ENCODE assay signal across 9 cellular contexts in the genomic region with DNA sequence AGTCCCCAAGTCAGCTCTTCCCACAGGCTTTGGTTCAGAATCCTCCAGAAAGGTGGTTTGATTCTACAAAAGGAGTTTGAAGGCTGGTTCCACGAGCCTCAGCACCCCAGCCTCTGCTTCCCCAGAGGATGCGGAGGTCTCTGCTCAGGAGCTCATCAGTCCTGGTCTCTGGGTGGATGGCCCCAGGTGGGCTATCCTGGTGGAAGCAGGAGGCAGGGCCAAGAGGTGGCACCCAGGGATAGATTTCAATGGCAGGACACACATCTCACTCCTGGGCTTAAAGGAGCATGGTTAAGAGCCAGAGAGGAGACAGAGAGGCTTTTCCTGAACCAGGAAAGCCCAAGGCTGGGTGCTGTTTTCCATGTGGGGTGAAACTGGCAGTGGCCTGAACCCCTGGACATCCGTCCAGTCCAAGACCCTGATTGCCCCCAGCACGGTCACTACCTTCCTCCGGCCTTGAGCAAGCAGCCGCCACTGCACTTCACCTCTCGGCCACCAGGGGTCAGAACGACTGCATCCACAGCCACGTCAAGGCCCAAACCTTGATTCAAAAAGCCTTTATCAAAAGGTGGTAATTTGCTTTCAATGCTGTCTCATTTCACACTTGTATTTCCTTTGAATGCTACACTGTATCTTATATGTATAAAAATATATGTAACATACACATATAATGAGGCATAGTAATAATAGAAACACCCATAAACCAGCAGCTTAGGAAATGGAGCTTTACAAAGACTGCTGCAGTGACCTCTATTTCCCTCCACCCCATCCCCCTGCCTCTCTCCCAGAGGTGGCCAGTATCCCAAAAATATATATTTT. TPM values are rescaled to one million over a fixed set of nuclear protein-coding genes. Genes with fewer than 3 reads are reported as not detected.
DNase-seq lines count a peak whose midpoint lies in the region; ATAC-seq and TF ChIP-seq lines count a peak whose summit lies in the region.
"Had no signal": no experiment of that assay in that cellular context is flagged by ENCODE, and none has a peak within 500 bp of the region (broad histone marks: within the 10 kb centered on the region; RNA-seq: fewer than 3 reads in every experiment).

No MANE protein-coding gene starts in this region.

- no peaks in the 10 kb centered on the region for H3K36me3 Mint-ChIP-seq in neural progenitor cell

- peak; percentile 67 for ATAC-seq in HG03139 (IDR thresholded peaks at IDR 0.05; ENCODE audit: unreplicated experiment)
- ATAC-seq in GM18498 (IDR thresholded peaks at IDR 0.05; ENCODE audit: unreplicated experiment), result no peak

- H3K9me3 Mint-ChIP-seq in neural progenitor cell, result no peaks in the 10 kb centered on the region

- H3K4me2 ChIP-seq in neural progenitor cell, result no peak overlapping the region

- H2AFZ ChIP-seq in neural progenitor cell (replicated peaks), result no peak overlapping the region

- H3K4me3 ChIP-seq in Peyer's patch, result no peak overlapping the region
- no peak overlapping the region for H3K4me3 ChIP-seq in neural progenitor cell
- H3K4me3 ChIP-seq: SK-N-MC had no signal

- no peak for TF ChIP-seq POLR2A in Peyer's patch (IDR thresholded peaks at IDR 0.05)

- H3K4me1 ChIP-seq in Peyer's patch (no peaks in the 10 kb centered on the region), neural progenitor cell (no peaks in the 10 kb centered on the region)

- peak; percentile 93 to 99 (median 98) for TF ChIP-seq CTCF in Peyer's patch (IDR thresholded peaks at IDR 0.05)
- TF ChIP-seq CTCF in neural progenitor cell (IDR thresholded peaks at IDR 0.05), result peak; percentile 93

- H3K4me3 Mint-ChIP-seq in neural progenitor cell, result no peak overlapping the region

- DNase-seq in CMK (ENCODE audit: low read depth), result peak; percentile 49
- peak; percentile 86 to 93 (median 86) for DNase-seq in Peyer's patch
- peak; percentile 71 to 80 for DNase-seq in activated T-helper 1 cell treated with anti-CD3 and anti-CD28 coated beads, Interleukin-2, amount 50 U/mL, for 16 hours (ENCODE audit: low read depth in 1 of 2, low spot score in 1 of 2)
- DNase-seq in fibroblast of peridontal ligament (ENCODE audit: extremely low read depth), result peak; percentile 68
- peak; percentile 75 for DNase-seq in neural progenitor cell (ENCODE audit: low spot score)
- DNase-seq in stromal cell of bone marrow (ENCODE audit: low read depth), result peak; percentile 21

- H4K20me1 ChIP-seq in neural progenitor cell (ENCODE audit: low read depth), result peaks cover 29% of the 10 kb centered on the region

- H3K27ac Mint-ChIP-seq in neural progenitor cell, result no peak overlapping the region

- H3K9ac ChIP-seq in neural progenitor cell, result no peak overlapping the region

- H3K36me3 ChIP-seq in Peyer's patch, result peaks cover 0 to 3% (median 0%) of the 10 kb centered on the region in 3 donors
- H3K36me3 ChIP-seq in neural progenitor cell, result no peaks in the 10 kb centered on the region

- no peaks in the 10 kb centered on the region for H3K9me3 ChIP-seq in Peyer's patch
- no peaks in the 10 kb centered on the region for H3K9me3 ChIP-seq in neural progenitor cell (ENCODE audit: low read depth)

- H3K27me3 ChIP-seq in Peyer's patch, result no peaks in the 10 kb centered on the region
- H3K27me3 ChIP-seq in neural progenitor cell, result no peaks in the 10 kb centered on the region

- no peaks in the 10 kb centered on the region for H3F3A ChIP-seq in neural progenitor cell (ENCODE audit: low read depth)

- no peak overlapping the region for H3K27ac ChIP-seq in Peyer's patch
- H3K27ac ChIP-seq in neural progenitor cell, result no peak overlapping the region
- H3K27ac ChIP-seq: SK-N-MC had no signal

- no peaks in the 10 kb centered on the region for H3K27me3 Mint-ChIP-seq in neural progenitor cell (ENCODE audit: insufficient read depth, low read depth)

- no peaks in the 10 kb centered on the region for H3K79me2 ChIP-seq in neural progenitor cell (ENCODE audit: low read depth)

- H3K4me1 Mint-ChIP-seq in neural progenitor cell, result no peaks in the 10 kb centered on the region

RNA-seq across cellular contexts. Expression of a gene that starts 19.3 kb away (rescaled TPM):
- 1 to 10 TPM in 1 of 4 donors, under 1 TPM in 1, not detected in 2; 0.67 to 1.7 TPM for total RNA-seq in Peyer's patch
- total RNA-seq in neural progenitor cell (ENCODE audit: low replicate concordance), result 1.7 and 1.9 TPM in 2 replicates

RNA-seq across cellular contexts. Expression of a gene that starts 32.6 kb away (rescaled TPM):
- total RNA-seq in Peyer's patch (10 to 100 TPM in 3 of 4 donors, 1 to 10 TPM in 1; 5.1 to 41.3 (median 14.0) TPM), neural progenitor cell (ENCODE audit: low replicate concordance) (95.6 and 123 TPM in 2 replicates)

RNA-seq across cellular contexts. Expression of a gene that starts 46.9 kb away (rescaled TPM):
- total RNA-seq in Peyer's patch (1 to 10 TPM in 2 of 4 donors, under 1 TPM in 2; 0.18 to 5.8 (median 2.9) TPM), neural progenitor cell (ENCODE audit: low replicate concordance) (0.06 TPM in 2 replicates)

Comparison
In these comparisons a context has a peak if more than half of its experiments do, and no peak if none do; other contexts are left out.
1. DNase-seq: peak in every context shown above with its lines; median percentile 86 in Peyer's patch; 76 in activated T-helper 1 cell treated with anti-CD3 and anti-CD28 coated beads, Interleukin-2, amount 50 U/mL, for 16 hours; 75 in neural progenitor cell; 68 in fibroblast of peridontal ligament; 49 in CMK; 21 in stromal cell of bone marrow.